In genomic region chr6:114334237-114334636, GRCh38 we compare ENCODE assay signal across 1 cellular context.
TF ChIP-seq lines count a peak whose summit lies in the region.

No MANE protein-coding gene starts in this region.

TF ChIP-seq in HepG2, 621 proteins besides CTCF, POLR2A, EP300 and RAD21 (continued from another document):
- TF ChIP-seq ZBTB14 (CRISPR knock-in tag; IDR thresholded peaks at IDR 0.05) (no peak), SAP130 (CRISPR knock-in tag; IDR thresholded peaks at IDR 0.05; ENCODE audit: low read depth) (no peak), ZNF263 (CRISPR knock-in tag; IDR thresholded peaks at IDR 0.05) (no peak), RBFOX2 (IDR thresholded peaks at IDR 0.05; ENCODE audit: low read depth, low read length) (no peak), TCF7L2 (IDR thresholded peaks at IDR 0.05; ENCODE audit: low read depth, low read length) (no peak), ZNF431 (CRISPR knock-in tag; IDR thresholded peaks at IDR 0.05; ENCODE audit: borderline replicate concordance, low read depth) (no peak)
